In genomic region chr4:80036949-80037348, GRCh38 we compare ENCODE assay signal across 8 cellular contexts. TPM values are rescaled to one million over a fixed set of nuclear protein-coding genes. Genes with fewer than 3 reads are reported as not detected.
DNase-seq lines count a peak whose midpoint lies in the region; TF ChIP-seq lines count a peak whose summit lies in the region.

No MANE protein-coding gene starts in this region.

- no peak overlapping the region for H3K9ac ChIP-seq in trophoblast cell (ENCODE audit: low read length)

- peaks cover 13% of the 10 kb centered on the region for H3K36me3 ChIP-seq in SJSA1
- no peaks in the 10 kb centered on the region for H3K36me3 ChIP-seq in esophagus squamous epithelium
- H3K36me3 ChIP-seq in trophoblast cell (ENCODE audit: control insufficient read depth in 1 of 2, insufficient read depth in 2 of 2, low read length in 2 of 2): no peaks in the 10 kb centered on the region

- no peak overlapping the region for H4K12ac ChIP-seq in trophoblast cell (ENCODE audit: low read depth, low read length)

- H3K27ac ChIP-seq in SJSA1 (peak overlapping the region; percentile 76), esophagus squamous epithelium (peak overlapping the region; percentile 47 to 83 (median 72)), trophoblast cell (ENCODE audit: low read depth, low read length) (peak overlapping the region; percentile 79)

- H2AK5ac ChIP-seq in trophoblast cell (ENCODE audit: low read length): no peak overlapping the region

- H2AFZ ChIP-seq in trophoblast cell (ENCODE audit: insufficient read depth, low read length, poor library complexity): no peak overlapping the region

- H3K4me3 ChIP-seq in SJSA1: peak overlapping the region; percentile 5; the same call in 1 of the 2 replicates
- no peak overlapping the region for H3K4me3 ChIP-seq in esophagus squamous epithelium
- no peak overlapping the region for H3K4me3 ChIP-seq in trophoblast cell (ENCODE audit: low read depth, low read length)

- no peaks in the 10 kb centered on the region for H3K9me3 ChIP-seq in SJSA1 (replicated peaks)
- H3K9me3 ChIP-seq in esophagus squamous epithelium: no peaks in the 10 kb centered on the region
- H3K9me3 ChIP-seq in trophoblast cell (ENCODE audit: insufficient read depth, low read depth, low read length): no peaks in the 10 kb centered on the region

- no peak for TF ChIP-seq CTCF in esophagus squamous epithelium (IDR thresholded peaks at IDR 0.05)

- no peak overlapping the region for H3K18ac ChIP-seq in trophoblast cell (ENCODE audit: low read length)

- WGBS in esophagus squamous epithelium, 2 donors: 45 to 65% methylated on average over 1 of the region's 1 CpG
- no CpG with 5 or more reads among the region's 1 CpG for WGBS in trophoblast cell (ENCODE audit: extremely low coverage, insufficient coverage, insufficient read length)

- no peak for TF ChIP-seq POLR2A in esophagus squamous epithelium (IDR thresholded peaks at IDR 0.05)

- no peak overlapping the region for H2BK120ac ChIP-seq in trophoblast cell (ENCODE audit: insufficient read depth, low read length, poor library complexity)

- H3K4ac ChIP-seq in trophoblast cell (ENCODE audit: low read depth, low read length): no peak overlapping the region

- no peaks in the 10 kb centered on the region for H3K27me3 ChIP-seq in SJSA1 (replicated peaks)
- no peaks in the 10 kb centered on the region for H3K27me3 ChIP-seq in esophagus squamous epithelium
- no peaks in the 10 kb centered on the region for H3K27me3 ChIP-seq in trophoblast cell (ENCODE audit: insufficient read depth, low read length)

- H3K14ac ChIP-seq in trophoblast cell (ENCODE audit: low read length): no peak overlapping the region

- no peak overlapping the region for H3K23ac ChIP-seq in trophoblast cell (ENCODE audit: low read length)

- no peak overlapping the region for H4K8ac ChIP-seq in trophoblast cell (ENCODE audit: low read depth, low read length)

- H2BK5ac ChIP-seq in trophoblast cell (ENCODE audit: low read depth, low read length, poor library complexity): no peak overlapping the region

- H3K4me1 ChIP-seq in SJSA1 (replicated peaks) (peaks cover 16% of the 10 kb centered on the region), esophagus squamous epithelium (peaks cover 0 to 26% (median 2%) of the 10 kb centered on the region in 3 donors), trophoblast cell (ENCODE audit: control insufficient read depth in 1 of 2, insufficient read depth in 2 of 2, low read length in 2 of 2) (peaks cover 0 to 5% of the 10 kb centered on the region in 2 experiments)

- no peak overlapping the region for H4K91ac ChIP-seq in trophoblast cell (ENCODE audit: low read depth, low read length)

- no peak overlapping the region for H2BK12ac ChIP-seq in trophoblast cell (ENCODE audit: low read length)

- no peaks in the 10 kb centered on the region for H3K79me2 ChIP-seq in trophoblast cell (ENCODE audit: control insufficient read depth, insufficient read depth, low read length, poor library complexity)

- peaks cover 3% of the 10 kb centered on the region for H3K79me1 ChIP-seq in trophoblast cell (ENCODE audit: low read length)

- no peak overlapping the region for H3K4me2 ChIP-seq in trophoblast cell (ENCODE audit: low read length)

- intact Hi-C loops in esophagus squamous epithelium (cut with DNase I): no loop called here

- DNase-seq in COLO829 (ENCODE audit: low spot score) (peak; percentile 81), SJSA1 (ENCODE audit: low read depth in 1 of 2, low spot score in 2 of 2) (peak in 1 of 2 experiments; percentile 62), esophagus squamous epithelium (lab: John Stamatoyannopoulos, UW) (no peak), trophoblast cell (peak in 1 of 2 donors; percentile 69), amygdala (lab: John Stamatoyannopoulos, UW) (no peak), NCI-H2227 (lab: John Stamatoyannopoulos, UW; ENCODE audit: unreplicated experiment) (no peak), DMS 273 (lab: John Stamatoyannopoulos, UW; ENCODE audit: unreplicated experiment) (no peak)
- DNase-seq in activated CD8-positive, alpha-beta memory T cell treated with anti-CD3 and anti-CD28 coated beads, Interleukin-2, amount 50 U/mL, for 48 hours: no peak

RNA-seq across cellular contexts. Expression of gene ANTXR2, which starts 36.1 kb away (rescaled TPM):
- 57.8 and 72.0 TPM in 2 replicates for total RNA-seq in SJSA1 (2014; rRNA removed; shearing (Covaris generic))
- 10 to 100 TPM in 2 of 4 donors, 1 to 10 TPM in 2; 1.6 to 60.3 (median 21.5) TPM for total RNA-seq in esophagus squamous epithelium
- 8.8 and 9.2 TPM in 2 replicates for polyA plus RNA-seq in trophoblast cell (2013)
